18 cellular contexts compared by ENCODE assay signal in genomic region chr9:115220339-115221009, GRCh38.
DNase-seq lines count a peak whose midpoint lies in the region; ATAC-seq, FAIRE-seq and TF ChIP-seq lines count a peak whose summit lies in the region.
"Had no signal": no experiment of that assay in that cellular context is flagged by ENCODE, and none has a peak within 500 bp of the region (broad histone marks: within the 10 kb centered on the region; RNA-seq: fewer than 3 reads in every experiment).

No MANE protein-coding gene starts in this region.

- in situ Hi-C loops in mammary epithelial cell (cut with MboI; ENCODE audit: low sequenced_read_pairs in 2 of 2), result loop anchor here in 1 of 2 donors (25.0 kb wide), 1 partner anchor 533 kb away; the partner anchor contains the start of gene TEX48
- in situ Hi-C loops in astrocyte of the spinal cord (cut with HindIII; ENCODE audit: low sequenced_read_pairs), result no loop called here

- POLR2A ChIA-PET in MCF 10A (lab: Yijun Ruan, JAX), result interaction anchor here (0.9 kb wide), 1 partner anchor 15 kb away, joined by 5 read pairs; no protein-coding TSS in a partner anchor

- dilution Hi-C loops in mammary epithelial cell (cut with HindIII; ENCODE audit: low sequenced_read_pairs), result loop anchor here (5.0 kb wide), 1 partner anchor 63 kb away; no protein-coding TSS in a partner anchor
- dilution Hi-C loops in keratinocyte (cut with MboI; ENCODE audit: extremely low pct_ligation_motif_present, low sequenced_read_pairs), result no loop called here

- H3K27me3 Mint-ChIP-seq in MCF 10A (ENCODE audit: insufficient read depth, unreplicated experiment), result peaks cover 10% of the 10 kb centered on the region

- H3K36me3 Mint-ChIP-seq in MCF 10A (ENCODE audit: insufficient read depth, unreplicated experiment), result no peaks in the 10 kb centered on the region

- no peak overlapping the region for H3K4me3 Mint-ChIP-seq in MCF 10A (ENCODE audit: unreplicated experiment)
- H3K4me3 Mint-ChIP-seq: stimulated activated naive CD8-positive, alpha-beta T cell treated with anti-CD3 and anti-CD28 coated beads, Interleukin-15, amount 100 ng/mL, for 72 hours had no signal

- H3K9ac ChIP-seq in mammary epithelial cell (ENCODE audit: insufficient read depth, low read length) (no peak overlapping the region), keratinocyte (ENCODE audit: control insufficient read depth, extremely low read depth, insufficient read depth, low read length) (peak overlapping the region; percentile 16)

- H3K27me3 ChIP-seq in mammary epithelial cell (ENCODE audit: insufficient read depth, low read length), result no peaks in the 10 kb centered on the region
- H3K27me3 ChIP-seq in keratinocyte (ENCODE audit: control insufficient read depth, extremely low read depth, insufficient read depth, low read length), result no peaks in the 10 kb centered on the region

- TF ChIP-seq CTCF in mammary epithelial cell (conservative IDR thresholded peaks at IDR 0.05 in 1 of 2, IDR thresholded peaks at IDR 0.05 in 1 of 2; ENCODE audit: extremely low read depth in 1 of 2, insufficient read depth in 1 of 2, low read depth in 1 of 2, low read length in 2 of 2) (no peak), MCF 10A (IDR thresholded peaks at IDR 0.05; ENCODE audit: unreplicated experiment) (no peak), astrocyte of the spinal cord (IDR thresholded peaks at IDR 0.05; ENCODE audit: low read depth, low read length) (no peak), keratinocyte (optimal IDR thresholded peaks at IDR 0.05 in 1 of 3, IDR thresholded peaks at IDR 0.05 in 1 of 3, conservative IDR thresholded peaks at IDR 0.05 in 1 of 3; ENCODE audit: extremely low read depth in 1 of 3, insufficient read depth in 2 of 3, low read length in 3 of 3) (no peak)

- H3K4me2 ChIP-seq in mammary epithelial cell (ENCODE audit: insufficient read depth, low read depth, low read length) (no peak overlapping the region), keratinocyte (ENCODE audit: control insufficient read depth, extremely low read depth, insufficient read depth, low read depth, low read length) (no peak overlapping the region)

- H3K9me1 ChIP-seq in keratinocyte (ENCODE audit: control insufficient read depth, extremely low read depth, insufficient read depth, low read length), result no peaks in the 10 kb centered on the region

- H4K20me1 ChIP-seq in mammary epithelial cell (ENCODE audit: insufficient read depth, low read length), result no peaks in the 10 kb centered on the region
- no peaks in the 10 kb centered on the region for H4K20me1 ChIP-seq in keratinocyte (ENCODE audit: control insufficient read depth, extremely low read depth, insufficient read depth, low read length)

- no peaks in the 10 kb centered on the region for H3K79me2 ChIP-seq in mammary epithelial cell (ENCODE audit: insufficient read depth, low read length)
- no peaks in the 10 kb centered on the region for H3K79me2 ChIP-seq in keratinocyte (ENCODE audit: control insufficient read depth, insufficient read depth, low read length)

- no peaks in the 10 kb centered on the region for H3K36me3 ChIP-seq in mammary epithelial cell (ENCODE audit: insufficient read depth, low read length)
- no peaks in the 10 kb centered on the region for H3K36me3 ChIP-seq in keratinocyte (ENCODE audit: control insufficient read depth in 2 of 2, extremely low read depth in 1 of 2, insufficient read depth in 2 of 2, low read length in 2 of 2)
- H3K36me3 ChIP-seq: prostate gland had no signal

- H3K9me3 Mint-ChIP-seq in MCF 10A (ENCODE audit: unreplicated experiment), result no peaks in the 10 kb centered on the region
- H3K9me3 Mint-ChIP-seq: stimulated activated naive CD8-positive, alpha-beta T cell treated with anti-CD3 and anti-CD28 coated beads, Interleukin-15, amount 100 ng/mL, for 72 hours had no signal

- H3K4me1 ChIP-seq in mammary epithelial cell (ENCODE audit: insufficient read depth, low read length) (no peaks in the 10 kb centered on the region), keratinocyte (ENCODE audit: control insufficient read depth, extremely low read depth, insufficient read depth, low read length) (peaks cover 9% of the 10 kb centered on the region)
- H3K4me1 ChIP-seq: prostate gland had no signal

- H3K27ac Mint-ChIP-seq in MCF 10A (ENCODE audit: low read depth, unreplicated experiment), result no peak overlapping the region
- H3K27ac Mint-ChIP-seq: stimulated activated naive CD8-positive, alpha-beta T cell treated with anti-CD3 and anti-CD28 coated beads, Interleukin-15, amount 100 ng/mL, for 72 hours had no signal

- ATAC-seq in GM18907 (IDR thresholded peaks at IDR 0.05; ENCODE audit: unreplicated experiment) (no peak), GM21529 (IDR thresholded peaks at IDR 0.05; ENCODE audit: unreplicated experiment) (no peak)
- ATAC-seq: left lobe of liver; stimulated activated naive CD8-positive, alpha-beta T cell treated with anti-CD3 and anti-CD28 coated beads, Interleukin-15, amount 100 ng/mL, for 72 hours had no signal

- no peak overlapping the region for H2AFZ ChIP-seq in mammary epithelial cell (ENCODE audit: low read depth, low read length)
- H2AFZ ChIP-seq in keratinocyte (ENCODE audit: control insufficient read depth, low read length), result no peak overlapping the region

- DNase-seq in mammary epithelial cell (peak; percentile 49), MCF 10A (ENCODE audit: unreplicated experiment) (no peak), astrocyte of the spinal cord (ENCODE audit: low read depth, low spot score) (peak; percentile 57), keratinocyte (ENCODE audit: low read depth, low spot score) (peak; percentile 82), islet precursor cell (no peak)
- no peak for DNase-seq in activated CD8-positive, alpha-beta memory T cell treated with anti-CD3 and anti-CD28 coated beads for 24 hours
- DNase-seq: activated effector memory CD4-positive, alpha-beta T cell treated with anti-CD3 and anti-CD28 coated beads, Interleukin-2, amount 50 U/mL, for 16 hours; amniotic stem cell; Calu3; hippocampal formation; NCI-H82; stimulated activated CD4-positive, alpha-beta T cell treated with anti-CD3 and anti-CD28 coated beads, Interleukin-15, amount 100 ng/mL, for 24 hours; stimulated activated naive CD8-positive, alpha-beta T cell treated with anti-CD3 and anti-CD28 coated beads, Interleukin-15, amount 100 ng/mL, for 72 hours had no signal

- H3K4me3 ChIP-seq in mammary epithelial cell (replicated peaks in 1 of 3; ENCODE audit: insufficient read depth in 1 of 3, low read depth in 2 of 3, low read length in 3 of 3) (no peak overlapping the region), astrocyte of the spinal cord (ENCODE audit: low read depth, low read length) (no peak overlapping the region), keratinocyte (ENCODE audit: control insufficient read depth in 2 of 3, extremely low read depth in 1 of 3, insufficient read depth in 2 of 3, low read depth in 1 of 3, low read length in 3 of 3) (no peak overlapping the region)
- H3K4me3 ChIP-seq: prostate gland had no signal

- no peaks in the 10 kb centered on the region for H3K4me1 Mint-ChIP-seq in MCF 10A (ENCODE audit: insufficient read depth, unreplicated experiment)
- H3K4me1 Mint-ChIP-seq: stimulated activated naive CD8-positive, alpha-beta T cell treated with anti-CD3 and anti-CD28 coated beads, Interleukin-15, amount 100 ng/mL, for 72 hours had no signal

- H3K27ac ChIP-seq in mammary epithelial cell (ENCODE audit: insufficient read depth, low read depth, low read length), result no peak overlapping the region
- peak overlapping the region; percentile 43 for H3K27ac ChIP-seq in keratinocyte (ENCODE audit: control insufficient read depth, insufficient read depth, low read length)
- H3K27ac ChIP-seq: prostate gland had no signal

- BruUV-seq in mammary epithelial cell (replicated peaks; lab: Mats Ljungman, UMichigan) (no TSS peak), MCF 10A (replicated peaks; lab: Mats Ljungman, UMichigan) (no TSS peak)

- 83% methylated on average over 8 of the region's 8 CpGs for WGBS in mammary epithelial cell (ENCODE audit: low coverage, missing lambda C conversion rate)

- CTCF ChIA-PET in mammary epithelial cell (lab: Charles Lee; ENCODE audit: low non-redundant PET) (no interaction called here), MCF 10A (lab: Yijun Ruan, JAX) (interaction anchor here (0.6 to 1.2 kb wide), 4 partner anchors 32 to 304 kb away, joined by 3 to 4 read pairs (median 3); no protein-coding TSS in a partner anchor)

- H3K9me3 ChIP-seq in mammary epithelial cell (replicated peaks; ENCODE audit: insufficient read depth, low read length), result no peaks in the 10 kb centered on the region
- H3K9me3 ChIP-seq in keratinocyte (ENCODE audit: control insufficient read depth, low read depth, low read length), result no peaks in the 10 kb centered on the region
- H3K9me3 ChIP-seq: prostate gland had no signal

- peak; percentile 92 for FAIRE-seq in keratinocyte (lab: Jason Lieb, UNC)
- FAIRE-seq: urothelium cell line had no signal

- intact Hi-C loops in mammary epithelial cell (cut with micrococcal nuclease), result no loop called here
- intact Hi-C loops in MCF 10A (cut with micrococcal nuclease), result loop anchor here (10.0 kb wide), 2 partner anchors 154 to 546 kb away; no protein-coding TSS in a partner anchor

Comparison
In these comparisons a context has a peak if more than half of its experiments do, and no peak if none do; other contexts are left out.
1. DNase-seq: peak in mammary epithelial cell (single experiment), astrocyte of the spinal cord (single experiment) and keratinocyte (single experiment); none in MCF 10A (single experiment), activated CD8-positive, alpha-beta memory T cell treated with anti-CD3 and anti-CD28 coated beads for 24 hours (single experiment) and islet precursor cell (single experiment).